ENCODE assay signal across 9 cellular contexts in the genomic region with DNA sequence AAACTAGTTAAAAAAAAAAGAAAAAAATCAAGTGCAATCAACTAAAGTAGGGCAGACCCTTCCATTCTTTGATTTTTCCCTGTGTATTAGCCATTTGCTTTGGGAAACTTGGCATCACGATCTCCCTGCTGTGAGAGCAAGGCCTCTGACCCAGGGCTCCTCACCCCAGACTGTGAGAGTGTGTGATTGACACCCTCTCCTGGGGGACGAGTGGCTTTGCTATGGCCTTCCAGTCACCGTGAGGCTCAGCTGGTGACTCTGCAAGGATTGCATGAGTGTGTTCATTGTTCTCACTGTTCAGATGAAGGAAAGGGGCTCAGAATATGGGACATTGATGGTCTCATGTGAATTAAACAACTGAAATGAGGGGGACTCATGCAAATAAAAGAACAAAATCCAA.
DNase-seq lines count a peak whose midpoint lies in the region; ATAC-seq, FAIRE-seq and TF ChIP-seq lines count a peak whose summit lies in the region.
"Had no signal": no experiment of that assay in that cellular context is flagged by ENCODE, and none has a peak within 500 bp of the region (broad histone marks: within the 10 kb centered on the region; RNA-seq: fewer than 3 reads in every experiment).

No MANE protein-coding gene starts in this region.

- H3F3A ChIP-seq in DOHH2 (ENCODE audit: control insufficient read depth, insufficient read depth) = 0 out of 2 replicates have a peak, but pooled peaks cover 3% of the 10 kb centered on the region

- H3K4me3 Mint-ChIP-seq in endothelial cell (ENCODE audit: unreplicated experiment) = no peak overlapping the region

- H3K4me1 ChIP-seq in DOHH2 (ENCODE audit: control insufficient read depth, low read length) = peaks cover 30% of the 10 kb centered on the region
- H3K4me1 ChIP-seq in pancreas = no peaks in the 10 kb centered on the region

- H3K27me3 ChIP-seq in DOHH2 (ENCODE audit: control insufficient read depth, low read length) (no peaks in the 10 kb centered on the region), pancreas (no peaks in the 10 kb centered on the region)

- intact Hi-C loops in pancreas (cut with DNase I) = no loop called here

- H3K79me2 ChIP-seq in DOHH2 (ENCODE audit: control insufficient read depth, low read length) = no peaks in the 10 kb centered on the region

- H3K27ac Mint-ChIP-seq in endothelial cell (ENCODE audit: unreplicated experiment) = peak overlapping the region; percentile 40

- ATAC-seq in pancreas = peak in 3 of 4 donors; percentile 14 to 46 (median 46)

- H3K36me3 ChIP-seq in DOHH2 (ENCODE audit: control insufficient read depth, low read length) (no peaks in the 10 kb centered on the region), pancreas (no peaks in the 10 kb centered on the region)

- peaks cover 7% of the 10 kb centered on the region for H3K36me3 Mint-ChIP-seq in endothelial cell (ENCODE audit: low read depth, unreplicated experiment)

- DNase-seq in M059J (ENCODE audit: low read depth) (peak; percentile 76), endothelial cell (ENCODE audit: low spot score) (no peak), pancreas (no peak), mesenteric fat pad (ENCODE audit: low spot score) (no peak), NCI-H1436 (lab: John Stamatoyannopoulos, UW) (no peak)
- DNase-seq in stimulated activated naive CD4-positive, alpha-beta T cell (lab: John Stamatoyannopoulos, UW) = no peak
- no peak for DNase-seq in activated T-cell treated with anti-CD3 and anti-CD28 coated beads, Interleukin-2, amount 50 U/mL, for 48 hours

- H3K4me2 ChIP-seq in DOHH2 (ENCODE audit: low read length) = peak overlapping the region; percentile 52

- no peaks in the 10 kb centered on the region for H3K9me3 Mint-ChIP-seq in endothelial cell (ENCODE audit: unreplicated experiment)

- TF ChIP-seq CTCF in DOHH2 (IDR thresholded peaks at IDR 0.05; ENCODE audit: low read depth, low read length, poor library complexity, severe bottlenecking) (no peak), endothelial cell (IDR thresholded peaks at IDR 0.05; ENCODE audit: unreplicated experiment) (no peak), pancreas (IDR thresholded peaks at IDR 0.05) (no peak)

- H3K4me3 ChIP-seq in DOHH2 (ENCODE audit: low read length) = no peak overlapping the region
- no peak overlapping the region for H3K4me3 ChIP-seq in pancreas

- H3K27me3 Mint-ChIP-seq in endothelial cell (ENCODE audit: unreplicated experiment) = peaks cover 8% of the 10 kb centered on the region

- H3K27ac ChIP-seq in DOHH2 (ENCODE audit: low read depth, low read length) = no peak overlapping the region
- no peak overlapping the region for H3K27ac ChIP-seq in pancreas

- H3K9me3 ChIP-seq in DOHH2 (ENCODE audit: control insufficient read depth, insufficient read depth, low read length) (no peaks in the 10 kb centered on the region), pancreas (no peaks in the 10 kb centered on the region)

- H3K4me1 Mint-ChIP-seq in endothelial cell (ENCODE audit: unreplicated experiment) = peaks cover 42% of the 10 kb centered on the region

- H4K20me1 ChIP-seq in DOHH2 (ENCODE audit: control insufficient read depth, insufficient read depth, low read depth, low read length) = no peaks in the 10 kb centered on the region

- 47 to 54% methylated on average over 3 of the region's 3 CpGs for WGBS in pancreas, 2 donors

- no peak for FAIRE-seq in pancreas (lab: Jason Lieb, UNC)
- FAIRE-seq: TTC549 had no signal

- no peaks in the 10 kb centered on the region for H3K9me2 ChIP-seq in DOHH2 (replicated peaks; ENCODE audit: control insufficient read depth, low read length)
